ENCODE assay signal across 16 cellular contexts in the genomic region with DNA sequence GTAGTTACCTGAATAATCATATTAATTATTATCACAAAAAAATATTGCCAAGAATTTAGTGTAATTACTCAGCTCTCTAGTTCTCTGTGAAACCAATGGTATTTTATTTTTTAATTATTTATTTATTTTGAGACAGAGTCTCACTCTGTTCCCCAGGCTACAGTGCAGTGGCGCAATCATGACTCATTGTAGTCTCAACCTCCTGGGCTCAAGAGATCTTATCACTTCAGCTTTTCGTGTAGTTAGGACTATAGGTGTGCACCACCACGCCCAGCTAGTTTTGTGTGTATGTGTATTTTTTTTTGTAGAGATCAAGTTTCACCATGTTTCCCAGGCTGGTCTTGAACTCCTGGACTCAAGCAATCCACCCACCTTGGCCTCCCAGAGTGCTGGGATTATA.
DNase-seq lines count a peak whose midpoint lies in the region; ATAC-seq lines count a peak whose summit lies in the region.
"Had no signal": no experiment of that assay in that cellular context is flagged by ENCODE, and none has a peak within 500 bp of the region (broad histone marks: within the 10 kb centered on the region; RNA-seq: fewer than 3 reads in every experiment).

No MANE protein-coding gene starts in this region.

- no peaks in the 10 kb centered on the region for H3K9me3 Mint-ChIP-seq in stimulated activated memory B cell treated with anti-CD40 and anti-IgM and Interleukin-4, amounts not matched to agents 10 μg/mL and 1 μg/mL and 100 μg/mL, for 72 hours

- DNase-seq in HCEC 1CT (peak; percentile 60), RPMI7951 (ENCODE audit: low read depth) (peak; percentile 44), fibroblast of peridontal ligament (ENCODE audit: extremely low read depth) (peak; percentile 49), skeletal muscle cell (ENCODE audit: low read depth) (peak; percentile 48), NCI-H2196 treated with DMSO at 0.1 percent for 48 hours (lab: John Stamatoyannopoulos, UW; ENCODE audit: unreplicated experiment) (no peak), NCI-H146 treated with DMSO at 0.1 percent for 48 hours (lab: John Stamatoyannopoulos, UW; ENCODE audit: unreplicated experiment) (no peak), GM19238 (ENCODE audit: insufficient read length, low spot score) (no peak)
- DNase-seq: activated CD4-positive, alpha-beta T cell treated with anti-CD3 and anti-CD28 coated beads for 1 hour; CD8-positive, alpha-beta T cell; colonic mucosa; H7; naive B cell; NCI-H524; uterus had no signal

- H3K27ac Mint-ChIP-seq in stimulated activated memory B cell treated with anti-CD40 and anti-IgM and Interleukin-4, amounts not matched to agents 10 μg/mL and 1 μg/mL and 100 μg/mL, for 72 hours = no peak overlapping the region
- H3K27ac Mint-ChIP-seq: CD8-positive, alpha-beta T cell had no signal

- no peak for ATAC-seq in stimulated activated memory B cell treated with anti-CD40 and anti-IgM and Interleukin-4, amounts not matched to agents 10 μg/mL and 1 μg/mL and 100 μg/mL, for 72 hours
- ATAC-seq: CD8-positive, alpha-beta T cell; sciatic nerve had no signal

- no peaks in the 10 kb centered on the region for H3K36me3 Mint-ChIP-seq in stimulated activated memory B cell treated with anti-CD40 and anti-IgM and Interleukin-4, amounts not matched to agents 10 μg/mL and 1 μg/mL and 100 μg/mL, for 72 hours
- H3K36me3 Mint-ChIP-seq: CD8-positive, alpha-beta T cell; naive B cell had no signal

- no peak overlapping the region for H3K4me3 ChIP-seq in skeletal muscle cell (ENCODE audit: low read depth, low read length)
- H3K4me3 ChIP-seq: colonic mucosa, uterus had no signal

- H3K4me3 Mint-ChIP-seq in stimulated activated memory B cell treated with anti-CD40 and anti-IgM and Interleukin-4, amounts not matched to agents 10 μg/mL and 1 μg/mL and 100 μg/mL, for 72 hours = no peak overlapping the region
- H3K4me3 Mint-ChIP-seq: CD8-positive, alpha-beta T cell; naive B cell had no signal

- no peaks in the 10 kb centered on the region for H3K27me3 Mint-ChIP-seq in stimulated activated memory B cell treated with anti-CD40 and anti-IgM and Interleukin-4, amounts not matched to agents 10 μg/mL and 1 μg/mL and 100 μg/mL, for 72 hours
- H3K27me3 Mint-ChIP-seq: naive B cell had no signal

- no peaks in the 10 kb centered on the region for H3K4me1 Mint-ChIP-seq in stimulated activated memory B cell treated with anti-CD40 and anti-IgM and Interleukin-4, amounts not matched to agents 10 μg/mL and 1 μg/mL and 100 μg/mL, for 72 hours
- H3K4me1 Mint-ChIP-seq: naive B cell had no signal

Comparison
In these comparisons a context has a peak if more than half of its experiments do, and no peak if none do; other contexts are left out.
1. DNase-seq: peak in HCEC 1CT (single experiment), RPMI7951 (single experiment), fibroblast of peridontal ligament (single experiment) and skeletal muscle cell (single experiment); none in NCI-H2196 treated with DMSO at 0.1 percent for 48 hours (single experiment), NCI-H146 treated with DMSO at 0.1 percent for 48 hours (single experiment) and GM19238 (single experiment).